ENCODE assay signal across 6 cellular contexts in the genomic region with DNA sequence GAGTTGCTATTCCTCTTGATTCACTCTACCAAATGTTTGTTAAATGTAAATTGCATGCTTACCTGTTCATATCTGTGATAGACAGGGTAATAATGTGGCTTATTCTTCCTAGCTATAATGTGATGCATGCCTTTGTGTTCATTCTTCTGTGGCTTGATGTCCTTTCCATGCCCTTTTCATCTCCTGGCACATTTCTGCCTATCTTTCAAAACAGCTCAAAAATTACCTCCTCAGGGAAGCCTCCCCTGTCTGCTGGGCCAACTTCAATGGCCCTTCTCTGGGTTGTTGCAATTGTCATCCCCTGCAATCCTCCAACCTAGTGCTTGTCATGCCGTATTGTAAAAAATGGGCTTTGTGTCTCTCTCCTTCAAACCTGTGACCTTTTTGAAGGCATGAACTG. TPM values are rescaled to one million over a fixed set of nuclear protein-coding genes. Genes with fewer than 3 reads are reported as not detected.
"Had no signal": no experiment of that assay in that cellular context is flagged by ENCODE, and none has a peak within 500 bp of the region (broad histone marks: within the 10 kb centered on the region; RNA-seq: fewer than 3 reads in every experiment).

No MANE protein-coding gene starts in this region.

- DNase-seq: IMR-90, KBM-7 had no signal

- H3K4me3 ChIP-seq: K562 had no signal

- H3K27ac ChIP-seq: HL-60 had no signal

RNA-seq across cellular contexts. Expression of gene LHCGR, which starts 52.8 kb away (rescaled TPM):
- polyA plus RNA-seq: HepG2, IgD-negative memory B cell, K562 had no signal
